ENCODE assay signal across 8 cellular contexts in genomic region chr21:44940116-44940631, GRCh38. TPM values are rescaled to one million over a fixed set of nuclear protein-coding genes. Genes with fewer than 3 reads are reported as not detected.
DNase-seq lines count a peak whose midpoint lies in the region; ATAC-seq and TF ChIP-seq lines count a peak whose summit lies in the region.

No MANE protein-coding gene starts in this region.

- H3K4me3 Mint-ChIP-seq in neural progenitor cell: peak overlapping the region; percentile 92

- no TSS peak for BruUV-seq in Panc1 (replicated peaks; lab: Mats Ljungman, UMichigan)

- POLR2A ChIA-PET in Panc1 (lab: Charles Lee): no interaction called here

- CTCF ChIA-PET in Panc1 (lab: Charles Lee): no interaction called here

- H3K4me1 Mint-ChIP-seq in neural progenitor cell: peaks cover 23% of the 10 kb centered on the region

- H2AFZ ChIP-seq in neural progenitor cell (replicated peaks): peak overlapping the region; percentile 91

- H3K9me3 Mint-ChIP-seq in neural progenitor cell: no peaks in the 10 kb centered on the region

- H3K4me3 ChIP-seq in GM12875 (ENCODE audit: low read depth, low read length) (peak overlapping the region; percentile 96), Panc1 (ENCODE audit: low read depth in 2 of 2, low read length in 2 of 2) (peak overlapping the region; percentile 77 to 84), epithelial cell of proximal tubule (ENCODE audit: low read depth, low read length) (peak overlapping the region; percentile 97), neural progenitor cell (peak overlapping the region; percentile 99)

- H3K36me3 Mint-ChIP-seq in neural progenitor cell: peaks cover 9% of the 10 kb centered on the region

- intact Hi-C loops in Panc1 (cut with micrococcal nuclease; ENCODE audit: unreplicated experiment): no loop called here

- H3K9me3 ChIP-seq in Panc1 (ENCODE audit: control insufficient read depth, insufficient read depth, low read depth, low read length) (no peaks in the 10 kb centered on the region), neural progenitor cell (ENCODE audit: low read depth) (no peaks in the 10 kb centered on the region)

- DNase-seq in Panc1 (ENCODE audit: low read depth, low spot score) (no peak), epithelial cell of proximal tubule (ENCODE audit: low read depth) (no peak), neural progenitor cell (ENCODE audit: low spot score) (peak; percentile 70), DMS114 treated with DMSO at 0.1 percent for 48 hours (lab: John Stamatoyannopoulos, UW; ENCODE audit: unreplicated experiment) (no peak), inferior parietal cortex (ENCODE audit: extremely low spot score) (no peak)
- DNase-seq in stimulated activated CD4-positive, alpha-beta T cell treated with anti-CD3 and anti-CD28 coated beads, Interleukin-4, amount 100 ng/mL, for 24 hours: no peak

- H3K79me2 ChIP-seq in neural progenitor cell (ENCODE audit: low read depth): peaks cover 66% of the 10 kb centered on the region

- peaks cover 14% of the 10 kb centered on the region for H3K4me1 ChIP-seq in Panc1 (ENCODE audit: control insufficient read depth, insufficient read depth, low read length)
- peaks cover 10% of the 10 kb centered on the region for H3K4me1 ChIP-seq in neural progenitor cell

- TF ChIP-seq CTCF in GM12875 (IDR thresholded peaks at IDR 0.05; ENCODE audit: borderline replicate concordance, insufficient read depth, low read depth, low read length) (no peak), Panc1 (IDR thresholded peaks at IDR 0.05) (no peak), epithelial cell of proximal tubule (conservative IDR thresholded peaks at IDR 0.05; ENCODE audit: low read depth, low read length) (no peak), neural progenitor cell (IDR thresholded peaks at IDR 0.05) (no peak)

- H3F3A ChIP-seq in neural progenitor cell (ENCODE audit: low read depth): peaks cover 11% of the 10 kb centered on the region

- peak overlapping the region; percentile 80 for H3K27ac ChIP-seq in Panc1 (ENCODE audit: low read length)
- no peak overlapping the region for H3K27ac ChIP-seq in neural progenitor cell

- H3K27me3 ChIP-seq in Panc1 (ENCODE audit: control insufficient read depth, insufficient read depth, low read length): no peaks in the 10 kb centered on the region
- H3K27me3 ChIP-seq in neural progenitor cell: no peaks in the 10 kb centered on the region

- peaks cover 50% of the 10 kb centered on the region for H4K20me1 ChIP-seq in neural progenitor cell (ENCODE audit: low read depth)

- H3K9ac ChIP-seq in neural progenitor cell: peak overlapping the region; percentile 85

- H3K36me3 ChIP-seq in Panc1 (ENCODE audit: control insufficient read depth, insufficient read depth, low read length): peaks cover 5% of the 10 kb centered on the region; the same call in 1 of the 2 replicates
- H3K36me3 ChIP-seq in neural progenitor cell: no peaks in the 10 kb centered on the region

- H3K4me2 ChIP-seq in neural progenitor cell: peak overlapping the region; percentile 100

- H3K27ac Mint-ChIP-seq in neural progenitor cell: peak overlapping the region; percentile 78

- ATAC-seq in HG02588 (IDR thresholded peaks at IDR 0.05; ENCODE audit: unreplicated experiment): peak; percentile 21
- peak; percentile 49 for ATAC-seq in Panc1

- peaks cover 8% of the 10 kb centered on the region for H3K27me3 Mint-ChIP-seq in neural progenitor cell (ENCODE audit: insufficient read depth, low read depth)

- in situ Hi-C loops in Panc1 (cut with HindIII; ENCODE audit: low pct_unique_long_range_greater_than_20kb, low sequenced_read_pairs): no loop called here

RNA-seq across cellular contexts. Expression of gene SLX9, which starts 0.3 kb away (rescaled TPM):
- total RNA-seq in Panc1 (2021; ENCODE audit: unreplicated experiment) (50.9 TPM), epithelial cell of proximal tubule (35.7 and 52.1 TPM in 2 replicates), neural progenitor cell (ENCODE audit: low replicate concordance) (4.7 and 17.1 TPM in 2 replicates)
- polyA plus RNA-seq in Panc1 (2012; ENCODE audit: insufficient read length): 59.8 TPM

RNA-seq across cellular contexts. Expression of gene ITGB2, which starts 19.5 kb away (rescaled TPM):
- total RNA-seq in Panc1 (2021; ENCODE audit: unreplicated experiment) (3.0 TPM), epithelial cell of proximal tubule (3.0 and 3.5 TPM in 2 replicates), neural progenitor cell (ENCODE audit: low replicate concordance) (0.09 TPM in 1 of 2 replicates, not detected in the other)
- 3.4 TPM for polyA plus RNA-seq in Panc1 (2012; ENCODE audit: insufficient read length)
